Comparison of ENCODE assay signal across 8 cellular contexts in genomic region chr2:200525551-200525881, GRCh38. TPM values are rescaled to one million over a fixed set of nuclear protein-coding genes. Genes with fewer than 3 reads are reported as not detected.
DNase-seq lines count a peak whose midpoint lies in the region; ATAC-seq and TF ChIP-seq lines count a peak whose summit lies in the region.

No MANE protein-coding gene starts in this region.

- 11 to 16% methylated on average over 7 of the region's 7 CpGs for WGBS in testis, 2 donors

- peaks cover 15% of the 10 kb centered on the region for H3K4me1 ChIP-seq in adipocyte (ENCODE audit: control insufficient read depth, insufficient read depth, low read length)
- H3K4me1 ChIP-seq in left lung = peaks cover 6 to 12% of the 10 kb centered on the region in 2 donors
- peaks cover 5% of the 10 kb centered on the region for H3K4me1 ChIP-seq in testis

- H3K27me3 ChIP-seq in adipocyte (replicated peaks; ENCODE audit: control insufficient read depth, insufficient read depth, low read length) (peaks cover 10% of the 10 kb centered on the region), left lung (no peaks in the 10 kb centered on the region), testis (no peaks in the 10 kb centered on the region)

- no peaks in the 10 kb centered on the region for H3K9me3 Mint-ChIP-seq in activated CD4-positive, alpha-beta T cell treated with anti-CD3 and anti-CD28 coated beads, Interleukin-2, amount 10 ng/mL, durations not matched to agents 24 days and 14 days

- peak; percentile 57 for DNase-seq in activated CD4-positive, alpha-beta T cell treated with anti-CD3 and anti-CD28 coated beads, Interleukin-2, amount 10 ng/mL, durations not matched to agents 24 days and 14 days
- no peak for DNase-seq in activated CD4-positive, alpha-beta T cell treated with anti-CD3 and anti-CD28 coated beads for 1 hour
- DNase-seq in adipocyte (ENCODE audit: low read depth) (no peak), left lung (no peak), testis (no peak), SIG-M5 (lab: John Stamatoyannopoulos, UW) (no peak), NCI-H146 (lab: John Stamatoyannopoulos, UW) (no peak), left lobe of liver (ENCODE audit: low spot score) (no peak)

- TF ChIP-seq POLR2A in testis (IDR thresholded peaks at IDR 0.05) = no peak

- H3K9me3 ChIP-seq in adipocyte (ENCODE audit: control insufficient read depth, low read length) (no peaks in the 10 kb centered on the region), left lung (no peaks in the 10 kb centered on the region), testis (no peaks in the 10 kb centered on the region)

- ATAC-seq in left lung (no peak), left lobe of liver (no peak)

- no peak for TF ChIP-seq CTCF in left lung (IDR thresholded peaks at IDR 0.05)
- peak in 1 of 3 experiments; percentile 3 for TF ChIP-seq CTCF in testis (IDR thresholded peaks at IDR 0.05)

- peak overlapping the region; percentile 92 for H3K27ac Mint-ChIP-seq in activated CD4-positive, alpha-beta T cell treated with anti-CD3 and anti-CD28 coated beads, Interleukin-2, amount 10 ng/mL, durations not matched to agents 24 days and 14 days

- H3K9ac ChIP-seq in adipocyte (ENCODE audit: low read length) = peak overlapping the region; percentile 89

- H3K4me3 ChIP-seq in adipocyte (ENCODE audit: low read length) (peak overlapping the region; percentile 96), left lung (peak overlapping the region; percentile 68 to 84), testis (peak overlapping the region; percentile 67 to 80)

- peaks cover 2% of the 10 kb centered on the region for H3K36me3 Mint-ChIP-seq in activated CD4-positive, alpha-beta T cell treated with anti-CD3 and anti-CD28 coated beads, Interleukin-2, amount 10 ng/mL, durations not matched to agents 24 days and 14 days (ENCODE audit: low read depth)

- peak overlapping the region; percentile 94 for H3K4me3 Mint-ChIP-seq in activated CD4-positive, alpha-beta T cell treated with anti-CD3 and anti-CD28 coated beads, Interleukin-2, amount 10 ng/mL, durations not matched to agents 24 days and 14 days

- H3K36me3 ChIP-seq in adipocyte (ENCODE audit: control insufficient read depth, insufficient read depth, low read length, severe bottlenecking) (no peaks in the 10 kb centered on the region), left lung (no peaks in the 10 kb centered on the region), testis (ENCODE audit: low read depth, missing control alignments) (no peaks in the 10 kb centered on the region)

- peak overlapping the region; percentile 57 to 68 for H3K27ac ChIP-seq in left lung
- H3K27ac ChIP-seq in testis = peak overlapping the region in 1 of 2 donors; percentile 53

- H3K4me1 Mint-ChIP-seq in activated CD4-positive, alpha-beta T cell treated with anti-CD3 and anti-CD28 coated beads, Interleukin-2, amount 10 ng/mL, durations not matched to agents 24 days and 14 days = peaks cover 36% of the 10 kb centered on the region

- intact Hi-C loops in activated CD4-positive, alpha-beta T cell treated with anti-CD3 and anti-CD28 coated beads, Interleukin-2, amount 10 ng/mL, durations not matched to agents 24 days and 14 days (cut with micrococcal nuclease) = loop anchor here (5.0 kb wide), 6 partner anchors 52 to 1257 kb away; partner anchors contain the start of genes ALS2, CLK1 and SPATS2L
- intact Hi-C loops in left lung (cut with DNase I) (no loop called here), testis (cut with DNase I; ENCODE audit: low total_unique reads) (no loop called here)

- H3K27me3 Mint-ChIP-seq in activated CD4-positive, alpha-beta T cell treated with anti-CD3 and anti-CD28 coated beads, Interleukin-2, amount 10 ng/mL, durations not matched to agents 24 days and 14 days = no peaks in the 10 kb centered on the region

RNA-seq across cellular contexts. Expression of gene SGO2, which starts 0.5 kb away (rescaled TPM):
- total RNA-seq in activated CD4-positive, alpha-beta T cell treated with anti-CD3 and anti-CD28 coated beads, Interleukin-2, amount 10 ng/mL, durations not matched to agents 24 days and 14 days = 25.7 and 27.2 TPM in 2 replicates
- total RNA-seq in left lung (1 to 10 TPM; 3.6 to 7.2 TPM), testis (10 to 100 TPM; 25.1 to 46.0 TPM), left lobe of liver (0.50 TPM)
- polyA plus RNA-seq in testis (ENCODE audit: insufficient read depth, low read depth, low replicate concordance) = 11.9 TPM

RNA-seq across cellular contexts. Expression of gene KCTD18, which starts 15.6 kb away (rescaled TPM):
- total RNA-seq in activated CD4-positive, alpha-beta T cell treated with anti-CD3 and anti-CD28 coated beads, Interleukin-2, amount 10 ng/mL, durations not matched to agents 24 days and 14 days = 13.3 and 14.2 TPM in 2 replicates
- 10 to 100 TPM; 13.8 to 14.3 TPM for total RNA-seq in left lung
- total RNA-seq in testis = 10 to 100 TPM; 21.4 to 27.1 TPM
- 16.9 TPM for polyA plus RNA-seq in testis (ENCODE audit: insufficient read depth, low read depth, low replicate concordance)
- 8.9 TPM for total RNA-seq in left lobe of liver
